18 cellular contexts compared by ENCODE assay signal in the genomic region with DNA sequence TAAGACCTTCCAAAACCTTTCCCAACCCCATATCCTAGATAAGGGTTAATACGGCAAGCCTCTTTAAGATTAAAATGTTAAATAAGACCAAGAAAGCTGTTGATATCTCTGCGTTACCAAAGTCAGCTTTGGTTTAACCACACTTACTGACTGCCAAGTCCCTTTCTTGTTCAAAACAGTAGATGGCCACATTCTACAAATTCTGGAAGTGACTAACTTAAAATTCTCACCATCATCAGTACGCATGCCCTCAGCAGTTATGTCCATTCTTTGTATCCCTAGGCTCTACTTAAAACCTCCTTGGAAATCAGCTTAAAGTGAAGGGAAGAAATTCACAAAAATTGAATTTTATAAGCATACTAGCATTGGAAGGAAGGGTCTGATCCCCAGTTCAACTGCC.
"Had no signal": no experiment of that assay in that cellular context is flagged by ENCODE, and none has a peak within 500 bp of the region (broad histone marks: within the 10 kb centered on the region; RNA-seq: fewer than 3 reads in every experiment).

No MANE protein-coding gene starts in this region.

- ATAC-seq: activated CD4-positive, CD25-positive, alpha-beta regulatory T cell treated with anti-CD3 and anti-CD28 coated beads, Interleukin-2, amount 50 U/mL, for 24 hours; gastroesophageal sphincter; heart right ventricle; left colon; lower lobe of right lung; pancreas; stimulated activated naive B cell treated with anti-CD40 and anti-IgM and Interleukin-4, amounts not matched to agents 10 μg/mL and 1 μg/mL and 100 μg/mL, for 72 hours; T-cell had no signal

- H3K4me3 ChIP-seq: coronary artery, esophagus muscularis mucosa, gastroesophageal sphincter, heart right ventricle, lower lobe of right lung, pancreas, tibial artery had no signal

- H3K36me3 ChIP-seq: esophagus muscularis mucosa, gastroesophageal sphincter, heart right ventricle, lower lobe of right lung, pancreas, tibial artery had no signal

- H3K9me3 ChIP-seq: esophagus muscularis mucosa, gastroesophageal sphincter, heart right ventricle, lower lobe of right lung, pancreas, tibial artery had no signal

- H3K27ac ChIP-seq: coronary artery, esophagus muscularis mucosa, gastroesophageal sphincter, heart right ventricle, lower lobe of right lung, pancreas, tibial artery had no signal

- H3K4me1 ChIP-seq: gastroesophageal sphincter, lower lobe of right lung, pancreas had no signal

- DNase-seq: activated naive CD4-positive, alpha-beta T cell treated with Interleukin-2 at 50 U/mL for 16 hours; activated T-cell treated with anti-CD3 and anti-CD28 coated beads for 4 hours; anterior cingulate cortex; caudate nucleus; heart right ventricle; left colon; lower lobe of right lung; midbrain; naive B cell; pancreas; stimulated activated naive B cell treated with anti-CD40 and anti-IgM and Interleukin-4, amounts not matched to agents 10 μg/mL and 1 μg/mL and 100 μg/mL, for 72 hours; T-cell; T-helper 9 cell; tibial artery had no signal

- H3K27me3 ChIP-seq: esophagus muscularis mucosa, gastroesophageal sphincter, heart right ventricle, pancreas, tibial artery had no signal
